Comparison of ENCODE assay signal across 22 cellular contexts in the genomic region with DNA sequence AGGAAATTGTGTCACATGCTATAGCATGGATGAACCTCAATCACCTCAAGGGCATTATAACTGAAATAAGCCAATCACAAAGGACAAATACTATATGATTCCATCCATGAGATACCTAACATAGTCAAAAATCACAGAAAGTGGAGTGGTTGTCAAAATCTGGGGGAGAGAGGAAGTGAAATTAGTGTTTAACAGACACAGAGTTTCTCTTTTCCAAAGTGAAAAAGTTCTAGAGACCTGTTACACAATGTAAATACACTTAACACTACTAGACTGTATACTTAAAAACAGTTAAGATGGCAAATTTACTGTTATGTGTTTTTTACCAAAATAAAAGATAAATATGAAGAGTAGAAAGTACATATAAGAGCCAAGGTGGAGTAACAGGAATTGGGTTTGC.
DNase-seq lines count a peak whose midpoint lies in the region; ATAC-seq, FAIRE-seq and TF ChIP-seq lines count a peak whose summit lies in the region.
"Had no signal": no experiment of that assay in that cellular context is flagged by ENCODE, and none has a peak within 500 bp of the region (broad histone marks: within the 10 kb centered on the region; RNA-seq: fewer than 3 reads in every experiment).

No MANE protein-coding gene starts in this region.

- ATAC-seq in GM18909 (IDR thresholded peaks at IDR 0.05; ENCODE audit: poor library complexity, unreplicated experiment) (peak; percentile 62), HG02870 (IDR thresholded peaks at IDR 0.05; ENCODE audit: unreplicated experiment) (peak; percentile 61)
- ATAC-seq: CD8-positive, alpha-beta T cell; foreskin keratinocyte; HepG2 had no signal

- DNase-seq in CD1c-positive myeloid dendritic cell (ENCODE audit: extremely low spot score) (peak; percentile 46), NOMO-1 treated with DMSO at 0.1 percent for 48 hours (lab: John Stamatoyannopoulos, UW; ENCODE audit: unreplicated experiment) (peak; percentile 40), D721Med (ENCODE audit: insufficient read length, low spot score) (no peak), NCI-H2171 treated with DMSO at 0.1 percent for 48 hours (lab: John Stamatoyannopoulos, UW) (no peak), glomerular visceral epithelial cell (ENCODE audit: extremely low spot score) (no peak), DMS53 treated with DMSO at 0.1 percent for 48 hours (lab: John Stamatoyannopoulos, UW; ENCODE audit: unreplicated experiment) (no peak)
- DNase-seq: ACHN; activated CD4-positive, alpha-beta memory T cell treated with anti-CD3 and anti-CD28 coated beads, Interleukin-2, amount 10 ng/mL, durations not matched to agents 7 days and 5 days; adrenal gland; CD8-positive, alpha-beta T cell; cerebellar nuclear complex; EL; foreskin keratinocyte; NCI-H2107; right lobe of liver; SK-N-SH; stimulated activated CD4-positive, alpha-beta T cell treated with anti-CD3 and anti-CD28 coated beads, Interleukin-1b, Interleukin-23, amount 100 ng/mL, for 48 hours; tibial artery had no signal

- no peak for FAIRE-seq in D721Med (lab: Jason Lieb, UNC)
- FAIRE-seq: GM12892, HepG2 had no signal

- TF ChIP-seq CTCF in D721Med (IDR thresholded peaks at IDR 0.05; ENCODE audit: insufficient read depth, missing control alignments): no peak

Comparison
In these comparisons a context has a peak if more than half of its experiments do, and no peak if none do; other contexts are left out.
1. DNase-seq: peak in CD1c-positive myeloid dendritic cell (single experiment) and NOMO-1 treated with DMSO at 0.1 percent for 48 hours (single experiment); none in D721Med (single experiment), NCI-H2171 treated with DMSO at 0.1 percent for 48 hours (single experiment), glomerular visceral epithelial cell (single experiment) and DMS53 treated with DMSO at 0.1 percent for 48 hours (single experiment).